In genomic region chr2:195594248-195594647, GRCh38 we compare ENCODE assay signal across 18 cellular contexts.
DNase-seq lines count a peak whose midpoint lies in the region; ATAC-seq and TF ChIP-seq lines count a peak whose summit lies in the region.
"Had no signal": no experiment of that assay in that cellular context is flagged by ENCODE, and none has a peak within 500 bp of the region (broad histone marks: within the 10 kb centered on the region; RNA-seq: fewer than 3 reads in every experiment).

No MANE protein-coding gene starts in this region.

- no peaks in the 10 kb centered on the region for H3K36me3 ChIP-seq in neuronal stem cell (replicated peaks in 1 of 2; ENCODE audit: control insufficient read depth in 2 of 2, insufficient read depth in 2 of 2, low read length in 2 of 2)
- H3K36me3 ChIP-seq: brain microvascular endothelial cell, neural progenitor cell, right atrium auricular region had no signal

- H3K27ac ChIP-seq in neuronal stem cell (replicated peaks; ENCODE audit: low read length) = no peak overlapping the region
- H3K27ac ChIP-seq: brain microvascular endothelial cell, neural progenitor cell, right atrium auricular region had no signal

- CTCF ChIA-PET in activated CD4-positive, alpha-beta memory T cell treated with anti-CD3 and anti-CD28 coated beads, Interleukin-2, amount 10 ng/mL, durations not matched to agents 7 days and 5 days (lab: Charles Lee) = interaction anchor here (0.6 to 1.5 kb wide), 4 partner anchors 14 to 390 kb away, joined by 3 to 5 read pairs (median 3); no protein-coding TSS in a partner anchor

- H2BK5ac ChIP-seq in neuronal stem cell (ENCODE audit: low read length) = no peak overlapping the region

- H2BK12ac ChIP-seq in neuronal stem cell (ENCODE audit: low read length) = no peak overlapping the region

- no peak overlapping the region for H2AK5ac ChIP-seq in neuronal stem cell (ENCODE audit: low read depth, low read length)

- no peak overlapping the region for H4K91ac ChIP-seq in neuronal stem cell (ENCODE audit: low read depth, low read length, poor library complexity)

- TF ChIP-seq POLR2A in GM18505 (IDR thresholded peaks at IDR 0.05; ENCODE audit: borderline replicate concordance, extremely low read depth, insufficient read depth, insufficient read length) = no peak

- no peak overlapping the region for H4K8ac ChIP-seq in neuronal stem cell (ENCODE audit: low read depth, low read length)

- no peaks in the 10 kb centered on the region for H3K79me1 ChIP-seq in neuronal stem cell (ENCODE audit: low read depth, low read length)

- no peak for DNase-seq in left lobe of liver (ENCODE audit: low spot score)
- DNase-seq in neuronal stem cell (ENCODE audit: low spot score) = no peak
- DNase-seq in activated CD4-positive, alpha-beta memory T cell treated with anti-CD3 and anti-CD28 coated beads, Interleukin-2, amount 10 ng/mL, durations not matched to agents 7 days and 5 days = no peak
- no peak for DNase-seq in middle frontal gyrus (ENCODE audit: extremely low spot score, low spot score)
- DNase-seq: activated naive CD4-positive, alpha-beta T cell treated with anti-CD3 and anti-CD28 coated beads for 36 hours; brain microvascular endothelial cell; glutamatergic neuron; mammary epithelial cell; NCI-H1105; stimulated activated CD4-positive, alpha-beta T cell treated with anti-CD3 and anti-CD28 coated beads, Interleukin-1b, Interleukin-23, amount 100 ng/mL, for 48 hours had no signal

- H3K4me1 ChIP-seq in neuronal stem cell (ENCODE audit: control insufficient read depth in 2 of 2, insufficient read depth in 1 of 2, low read depth in 1 of 2, low read length in 2 of 2) = peaks cover 0 to 3% of the 10 kb centered on the region in 2 donors

- no peak overlapping the region for H3K4ac ChIP-seq in neuronal stem cell (ENCODE audit: low read length)

- H3K4me2 ChIP-seq in neuronal stem cell (ENCODE audit: insufficient read depth, low read length, poor library complexity, severe bottlenecking) = no peak overlapping the region
- H3K4me2 ChIP-seq: neural progenitor cell had no signal

- no peak overlapping the region for H3K4me3 Mint-ChIP-seq in activated CD4-positive, alpha-beta memory T cell treated with anti-CD3 and anti-CD28 coated beads, Interleukin-2, amount 10 ng/mL, durations not matched to agents 7 days and 5 days
- H3K4me3 Mint-ChIP-seq: activated naive CD4-positive, alpha-beta T cell treated with anti-CD3 and anti-CD28 coated beads for 36 hours; dendritic cell treated with granulocyte-macrophage colony-stimulating factor and Interleukin-4, amounts not matched to agents 40 ng/mL and 50 ng/mL, for 4 days; neural progenitor cell had no signal

- ATAC-seq in GM18502 (IDR thresholded peaks at IDR 0.05; ENCODE audit: poor library complexity, unreplicated experiment) = peak; percentile 53
- peak; percentile 68 for ATAC-seq in GM21381 (IDR thresholded peaks at IDR 0.05; ENCODE audit: unreplicated experiment)
- ATAC-seq in HG03460 (IDR thresholded peaks at IDR 0.05; ENCODE audit: unreplicated experiment) = peak; percentile 47
- ATAC-seq in left lobe of liver = peak; percentile 23
- no peak for ATAC-seq in GM18505 (IDR thresholded peaks at IDR 0.05; ENCODE audit: unreplicated experiment)
- ATAC-seq: esophagus mucosa had no signal

- WGBS in neuronal stem cell (ENCODE audit: extremely low coverage in 2 of 2, insufficient read length in 2 of 2, insufficient replicate concordance in 1 of 2), 2 donors = no CpG with 5 or more reads among the region's 3 CpGs

- H3K18ac ChIP-seq in neuronal stem cell (ENCODE audit: low read length) = no peak overlapping the region

- no peaks in the 10 kb centered on the region for H3K9me3 ChIP-seq in neuronal stem cell (replicated peaks in 1 of 2; ENCODE audit: control insufficient read depth in 2 of 2, insufficient read depth in 1 of 2, low read depth in 1 of 2, low read length in 2 of 2)
- H3K9me3 ChIP-seq: right atrium auricular region had no signal

- no peak overlapping the region for H3K9ac ChIP-seq in neuronal stem cell (ENCODE audit: low read depth, low read length, poor library complexity)
- H3K9ac ChIP-seq: neural progenitor cell had no signal

- H3K36me3 Mint-ChIP-seq in activated CD4-positive, alpha-beta memory T cell treated with anti-CD3 and anti-CD28 coated beads, Interleukin-2, amount 10 ng/mL, durations not matched to agents 7 days and 5 days (ENCODE audit: low read depth) = peaks cover 4% of the 10 kb centered on the region
- H3K36me3 Mint-ChIP-seq: neural progenitor cell had no signal

- H2BK120ac ChIP-seq in neuronal stem cell (ENCODE audit: low read depth, low read length) = no peak overlapping the region

- no peak overlapping the region for H2BK15ac ChIP-seq in neuronal stem cell (ENCODE audit: low read length)

- H3K23ac ChIP-seq in neuronal stem cell (ENCODE audit: low read depth, low read length, poor library complexity) = no peak overlapping the region

- H3K27ac Mint-ChIP-seq in activated CD4-positive, alpha-beta memory T cell treated with anti-CD3 and anti-CD28 coated beads, Interleukin-2, amount 10 ng/mL, durations not matched to agents 7 days and 5 days = no peak overlapping the region
- H3K27ac Mint-ChIP-seq: activated naive CD4-positive, alpha-beta T cell treated with anti-CD3 and anti-CD28 coated beads for 36 hours; dendritic cell treated with granulocyte-macrophage colony-stimulating factor and Interleukin-4, amounts not matched to agents 40 ng/mL and 50 ng/mL, for 4 days; neural progenitor cell had no signal

- H3K14ac ChIP-seq in neuronal stem cell (ENCODE audit: low read length) = no peak overlapping the region

- H3K27me3 ChIP-seq in neuronal stem cell (ENCODE audit: control insufficient read depth in 3 of 3, insufficient read depth in 3 of 3, low read depth in 1 of 3, low read length in 3 of 3) = no peaks in the 10 kb centered on the region
- H3K27me3 ChIP-seq: brain microvascular endothelial cell, neural progenitor cell, right atrium auricular region had no signal

- no peak overlapping the region for H3K4me3 ChIP-seq in neuronal stem cell (ENCODE audit: low read length in 2 of 2)
- H3K4me3 ChIP-seq: neural progenitor cell, right atrium auricular region had no signal

- H3K4me1 Mint-ChIP-seq in activated CD4-positive, alpha-beta memory T cell treated with anti-CD3 and anti-CD28 coated beads, Interleukin-2, amount 10 ng/mL, durations not matched to agents 7 days and 5 days = peaks cover 6% of the 10 kb centered on the region

- H3K27me3 Mint-ChIP-seq in activated CD4-positive, alpha-beta memory T cell treated with anti-CD3 and anti-CD28 coated beads, Interleukin-2, amount 10 ng/mL, durations not matched to agents 7 days and 5 days = no peaks in the 10 kb centered on the region
- H3K27me3 Mint-ChIP-seq: dendritic cell treated with granulocyte-macrophage colony-stimulating factor and Interleukin-4, amounts not matched to agents 40 ng/mL and 50 ng/mL, for 4 days had no signal

- H3K9me3 Mint-ChIP-seq in activated CD4-positive, alpha-beta memory T cell treated with anti-CD3 and anti-CD28 coated beads, Interleukin-2, amount 10 ng/mL, durations not matched to agents 7 days and 5 days = peaks cover 9% of the 10 kb centered on the region

- H2AFZ ChIP-seq in neuronal stem cell (ENCODE audit: low read length) = no peak overlapping the region
- H2AFZ ChIP-seq: neural progenitor cell had no signal

- POLR2A ChIA-PET in activated CD4-positive, alpha-beta memory T cell treated with anti-CD3 and anti-CD28 coated beads, Interleukin-2, amount 10 ng/mL, durations not matched to agents 7 days and 5 days (lab: Charles Lee) = interaction anchor here (1.9 to 2.6 kb wide), 2 partner anchors 59 to 61 kb away, joined by 6 read pairs; no protein-coding TSS in a partner anchor
